Comparison of ENCODE assay signal across 10 cellular contexts in genomic region chr19:35908010-35908441, GRCh38. TPM values are rescaled to one million over a fixed set of nuclear protein-coding genes. Genes with fewer than 3 reads are reported as not detected.
DNase-seq lines count a peak whose midpoint lies in the region; ATAC-seq, FAIRE-seq and TF ChIP-seq lines count a peak whose summit lies in the region.
"Had no signal": no experiment of that assay in that cellular context is flagged by ENCODE, and none has a peak within 500 bp of the region (broad histone marks: within the 10 kb centered on the region; RNA-seq: fewer than 3 reads in every experiment).

Gene TYROBP (minus strand): TSS chr19:35908295. CDS start chr19:35908228, 67 bp downstream.

- no peak within 1 kb of the TSS for H3K4me3 Mint-ChIP-seq in activated CD4-positive, alpha-beta memory T cell treated with anti-CD3 and anti-CD28 coated beads for 36 hours
- no peak within 1 kb of the TSS for H3K4me3 Mint-ChIP-seq in activated CD4-positive, alpha-beta memory T cell treated with anti-CD3 and anti-CD28 coated beads, Interleukin-2, amount 10 ng/mL, durations not matched to agents 7 days and 5 days

- no peak for FAIRE-seq in K562 (lab: Jason Lieb, UNC)
- FAIRE-seq: GM18507 had no signal

- H3K36me3 Mint-ChIP-seq in activated CD4-positive, alpha-beta memory T cell treated with anti-CD3 and anti-CD28 coated beads for 36 hours, result peaks cover 5% of the 10 kb centered on the region
- H3K36me3 Mint-ChIP-seq in activated CD4-positive, alpha-beta memory T cell treated with anti-CD3 and anti-CD28 coated beads, Interleukin-2, amount 10 ng/mL, durations not matched to agents 7 days and 5 days (ENCODE audit: low read depth), result peaks cover 12% of the 10 kb centered on the region

- TF ChIP-seq RAD21 in K562 (CRISPR knock-in tag; conservative IDR thresholded peaks at IDR 0.05 in 1 of 2, IDR thresholded peaks at IDR 0.05 in 1 of 2), result no peak

- no peaks in the 10 kb centered on the region for H4K20me1 ChIP-seq in K562 (replicated peaks; ENCODE audit: control insufficient read depth, insufficient read depth, low read length)

- peak within 1 kb of the TSS; percentile 28 for H3K27ac Mint-ChIP-seq in activated CD4-positive, alpha-beta memory T cell treated with anti-CD3 and anti-CD28 coated beads for 36 hours
- no peak within 1 kb of the TSS for H3K27ac Mint-ChIP-seq in activated CD4-positive, alpha-beta memory T cell treated with anti-CD3 and anti-CD28 coated beads, Interleukin-2, amount 10 ng/mL, durations not matched to agents 7 days and 5 days

- ATAC-seq in K562 (no peak), GM19455 (IDR thresholded peaks at IDR 0.05; ENCODE audit: unreplicated experiment) (no peak), HG03442 (IDR thresholded peaks at IDR 0.05; ENCODE audit: unreplicated experiment) (no peak)

- H2BK120ac ChIP-seq in mesendoderm (ENCODE audit: low read depth, low read length), result no peak within 1 kb of the TSS

- no peak for DNase-seq in activated CD4-positive, alpha-beta memory T cell treated with anti-CD3 and anti-CD28 coated beads for 36 hours
- no peak for DNase-seq in activated CD4-positive, alpha-beta memory T cell treated with anti-CD3 and anti-CD28 coated beads, Interleukin-2, amount 10 ng/mL, durations not matched to agents 7 days and 5 days
- no peak for DNase-seq in K562 (ENCODE audit: extremely low read depth in 1 of 4, low spot score in 3 of 4)
- no peak for DNase-seq in mesendoderm
- no peak for DNase-seq in thyroid gland
- no peak for DNase-seq in occipital lobe (lab: John Stamatoyannopoulos, UW)
- DNase-seq: activated CD4-positive, alpha-beta T cell treated with anti-CD3 and anti-CD28 coated beads, Interleukin-2, amount 50 U/mL, for 1 hour had no signal

- H3K9me3 Mint-ChIP-seq in activated CD4-positive, alpha-beta memory T cell treated with anti-CD3 and anti-CD28 coated beads for 36 hours, result no peaks in the 10 kb centered on the region
- H3K9me3 Mint-ChIP-seq in activated CD4-positive, alpha-beta memory T cell treated with anti-CD3 and anti-CD28 coated beads, Interleukin-2, amount 10 ng/mL, durations not matched to agents 7 days and 5 days, result no peaks in the 10 kb centered on the region

- H3K9me3 ChIP-seq in K562 (replicated peaks; ENCODE audit: control insufficient read depth, insufficient read depth, low read depth, low read length) (no peaks in the 10 kb centered on the region), thyroid gland (no peaks in the 10 kb centered on the region)

- H3K4me1 Mint-ChIP-seq in activated CD4-positive, alpha-beta memory T cell treated with anti-CD3 and anti-CD28 coated beads for 36 hours (ENCODE audit: low read depth), result peaks cover 34% of the 10 kb centered on the region
- peaks cover 32% of the 10 kb centered on the region for H3K4me1 Mint-ChIP-seq in activated CD4-positive, alpha-beta memory T cell treated with anti-CD3 and anti-CD28 coated beads, Interleukin-2, amount 10 ng/mL, durations not matched to agents 7 days and 5 days

- H4K5ac ChIP-seq in mesendoderm (ENCODE audit: low read length), result no peak within 1 kb of the TSS

- no peak within 1 kb of the TSS for H3K23ac ChIP-seq in mesendoderm (ENCODE audit: low read length)

- no TSS peak for BruUV-seq in K562 (replicated peaks; lab: Mats Ljungman, UMichigan)

- no peaks in the 10 kb centered on the region for H3K79me2 ChIP-seq in K562 (ENCODE audit: control insufficient read depth, insufficient read depth, low read length)
- no peaks in the 10 kb centered on the region for H3K79me2 ChIP-seq in mesendoderm (ENCODE audit: control insufficient read depth, insufficient read depth, low read length)

- H3K56ac ChIP-seq in mesendoderm (ENCODE audit: low read length), result peak within 1 kb of the TSS; percentile 39

- H3K18ac ChIP-seq in mesendoderm (ENCODE audit: low read length), result no peak within 1 kb of the TSS

- in situ Hi-C loops in K562 (cut with MboI), result no loop called here

- H3K9me1 ChIP-seq in K562 (ENCODE audit: control insufficient read depth, insufficient read depth, low read length), result no peaks in the 10 kb centered on the region

- H3K27me3 Mint-ChIP-seq in activated CD4-positive, alpha-beta memory T cell treated with anti-CD3 and anti-CD28 coated beads for 36 hours, result no peaks in the 10 kb centered on the region
- H3K27me3 Mint-ChIP-seq in activated CD4-positive, alpha-beta memory T cell treated with anti-CD3 and anti-CD28 coated beads, Interleukin-2, amount 10 ng/mL, durations not matched to agents 7 days and 5 days, result no peaks in the 10 kb centered on the region

- H3K4me1 ChIP-seq in K562 (replicated peaks in 1 of 2; ENCODE audit: control insufficient read depth in 2 of 2, insufficient read depth in 2 of 2, low read length in 2 of 2) (peaks cover 36 to 42% of the 10 kb centered on the region in 2 experiments), mesendoderm (ENCODE audit: control insufficient read depth, low read depth, low read length) (peaks cover 2% of the 10 kb centered on the region), thyroid gland (peaks cover 0 to 30% of the 10 kb centered on the region in 2 donors)

- H4K8ac ChIP-seq in mesendoderm (ENCODE audit: low read depth, low read length), result no peak within 1 kb of the TSS

- CTCF ChIA-PET in activated CD4-positive, alpha-beta memory T cell treated with anti-CD3 and anti-CD28 coated beads for 36 hours (lab: Charles Lee), result interaction anchor here (0.6 kb wide), 1 partner anchor 51 kb away, joined by 3 read pairs; no protein-coding TSS in a partner anchor
- CTCF ChIA-PET in activated CD4-positive, alpha-beta memory T cell treated with anti-CD3 and anti-CD28 coated beads, Interleukin-2, amount 10 ng/mL, durations not matched to agents 7 days and 5 days (lab: Charles Lee), result no interaction called here
- CTCF ChIA-PET in K562 (lab: Yijun Ruan, JAX; ENCODE audit: low intra/inter-chr PET ratio), result no interaction called here

- H3K27ac ChIP-seq in K562 (ENCODE audit: extremely low read depth, low read depth, low read length), result peak within 1 kb of the TSS; percentile 33
- no peak within 1 kb of the TSS for H3K27ac ChIP-seq in mesendoderm (ENCODE audit: low read depth, low read length)
- peak within 1 kb of the TSS in 2 of 3 donors; percentile 56 to 70 for H3K27ac ChIP-seq in thyroid gland

- H2AK5ac ChIP-seq in mesendoderm (ENCODE audit: low read length), result no peak within 1 kb of the TSS

- H3K4me3 ChIP-seq in K562 (no peak within 1 kb of the TSS), mesendoderm (ENCODE audit: low read length) (no peak within 1 kb of the TSS), thyroid gland (replicated peaks in 1 of 3) (no peak within 1 kb of the TSS)

- POLR2A ChIA-PET in activated CD4-positive, alpha-beta memory T cell treated with anti-CD3 and anti-CD28 coated beads for 36 hours (lab: Charles Lee), result no interaction called here
- POLR2A ChIA-PET in activated CD4-positive, alpha-beta memory T cell treated with anti-CD3 and anti-CD28 coated beads, Interleukin-2, amount 10 ng/mL, durations not matched to agents 7 days and 5 days (lab: Charles Lee), result interaction anchor here (1.4 kb wide), 1 partner anchor 22 kb away, joined by 3 read pairs; no protein-coding TSS in a partner anchor
- POLR2A ChIA-PET in K562 (lab: Yijun Ruan, JAX), result interaction anchor here (1.0 kb wide), 1 partner anchor 13 kb away, joined by 3 read pairs; no protein-coding TSS in a partner anchor

- H3K27me3 ChIP-seq in K562 (ENCODE audit: control insufficient read depth in 2 of 2, insufficient read depth in 2 of 2, low read length in 2 of 2) (no peaks in the 10 kb centered on the region), mesendoderm (ENCODE audit: insufficient read depth, low read length, poor library complexity) (no peaks in the 10 kb centered on the region), thyroid gland (no peaks in the 10 kb centered on the region)

- no peaks in the 10 kb centered on the region for H3K79me1 ChIP-seq in mesendoderm (ENCODE audit: low read length)

- 61% methylated on average over 6 of the region's 9 CpGs for WGBS in K562 (ENCODE audit: insufficient coverage, low coverage, missing lambda C conversion rate)
- no CpG with 5 or more reads among the region's 9 CpGs for WGBS in mesendoderm (ENCODE audit: extremely low coverage, insufficient coverage, low lambda C conversion rate)
- WGBS in thyroid gland, 2 donors, result 70 to 87% methylated on average over 9 of the region's 9 CpGs

- H3K4ac ChIP-seq in mesendoderm (ENCODE audit: low read depth, low read length), result no peak within 1 kb of the TSS

- TF ChIP-seq EP300 in K562 (IDR thresholded peaks at IDR 0.05; ENCODE audit: low read length), result no peak

- peak within 1 kb of the TSS; percentile 23 for H2BK5ac ChIP-seq in mesendoderm (ENCODE audit: low read length)

- peak within 1 kb of the TSS; percentile 83 for H2AFZ ChIP-seq in K562 (ENCODE audit: low read depth, low read length)

- intact Hi-C loops in activated CD4-positive, alpha-beta memory T cell treated with anti-CD3 and anti-CD28 coated beads for 36 hours (cut with micrococcal nuclease), result no loop called here
- intact Hi-C loops in K562 (cut with micrococcal nuclease) (no loop called here), thyroid gland (cut with DNase I) (no loop called here)

- H3K36me3 ChIP-seq in K562 (ENCODE audit: control insufficient read depth, insufficient read depth, low read length), result no peaks in the 10 kb centered on the region
- H3K36me3 ChIP-seq in mesendoderm (ENCODE audit: control insufficient read depth, insufficient read depth, low read length), result no peaks in the 10 kb centered on the region
- H3K36me3 ChIP-seq in thyroid gland, result no peaks in the 10 kb centered on the region

- no peak for TF ChIP-seq CTCF in K562 (IDR thresholded peaks at IDR 0.05 in 2 of 3, conservative IDR thresholded peaks at IDR 0.05 in 1 of 3; ENCODE audit: insufficient read depth in 2 of 3, low read depth in 1 of 3, low read length in 3 of 3)
- TF ChIP-seq CTCF in thyroid gland (IDR thresholded peaks at IDR 0.05), result no peak

- no peak within 1 kb of the TSS for H2BK15ac ChIP-seq in mesendoderm (replicated peaks; ENCODE audit: low read depth)

- H3K4me2 ChIP-seq in K562 (ENCODE audit: insufficient read depth, low read length), result peak within 1 kb of the TSS; percentile 45
- no peak within 1 kb of the TSS for H3K4me2 ChIP-seq in mesendoderm (ENCODE audit: low read length)

- H3K9ac ChIP-seq in K562 (ENCODE audit: insufficient read depth in 1 of 2, low read depth in 2 of 2, low read length in 2 of 2) (peak within 1 kb of the TSS; percentile 10 to 85; a peak in 3 of 4 replicates), mesendoderm (ENCODE audit: low read length) (no peak within 1 kb of the TSS)

- TF ChIP-seq POLR2A in K562 (conservative IDR thresholded peaks at IDR 0.05), result no peak
- no peak for TF ChIP-seq POLR2A in thyroid gland (IDR thresholded peaks at IDR 0.05)

RNA-seq across cellular contexts. Expression of gene TYROBP, which starts in this region (rescaled TPM):
- not detected for total RNA-seq in activated CD4-positive, alpha-beta memory T cell treated with anti-CD3 and anti-CD28 coated beads for 36 hours
- 1 to 10 TPM in 1 of 2 experiments, under 1 TPM in 1; 0.58 to 1.1 TPM for total RNA-seq in activated CD4-positive, alpha-beta memory T cell treated with anti-CD3 and anti-CD28 coated beads, Interleukin-2, amount 10 ng/mL, durations not matched to agents 7 days and 5 days
- not detected in 2 replicates for total RNA-seq in K562 (2011; cell fraction: chromatin; rRNA removed; ENCODE audit: low replicate concordance)
- total RNA-seq in K562 (2011; cell fraction: nucleolus; rRNA removed), result 0.83 TPM in 1 of 2 replicates, not detected in the other
- 1.2 TPM in 1 of 2 replicates, not detected in the other for total RNA-seq in K562 (2011; cell fraction: nucleoplasm; rRNA removed)
- total RNA-seq in K562 (2014; rRNA removed) (0.86 and 2.0 TPM in 2 replicates), K562 (2014; rRNA removed; fragmentation: Illumina TruSeq; extraction: Trizol) (1.1 and 1.2 TPM in 2 replicates), K562 (2015; rRNA removed; fragmentation: Illumina TruSeq; extraction: Trizol) (8.2 and 9.8 TPM in 2 replicates), K562 (2021) (2.7 and 2.9 TPM in 2 replicates), thyroid gland (10 to 100 TPM; 10.1 to 80.4 (median 27.5) TPM), occipital lobe (3.1 TPM)
- polyA plus RNA-seq in K562 (2011; rRNA removed) (2.9 and 11.1 TPM in 2 replicates), K562 (2014; fragmentation: Illumina TruSeq; extraction: Trizol) (2.2 and 2.4 TPM in 2 replicates), K562 (2014; fragmentation: Nextera tagmentation; extraction: Ambion mirVana) (1 to 10 TPM in 1 of 2 experiments, under 1 TPM in 1; 0.72 to 1.6 TPM), K562 (2014; rRNA removed) (3.4 and 8.1 TPM in 2 replicates)
- polyA plus RNA-seq in K562 (2011; cell fraction: cytosol; rRNA removed), result 9.4 and 12.1 TPM in 2 replicates
- 1.6 and 7.6 TPM in 2 replicates for polyA plus RNA-seq in K562 (2011; cell fraction: nucleus; rRNA removed)
- 14.6 and 22.6 TPM in 2 replicates for polyA plus RNA-seq in K562 (2012)
- polyA minus RNA-seq in K562 (2011; rRNA and poly(A)+ RNA removed), result 0.87 and 2.1 TPM in 2 replicates
- 6.5 TPM in 1 of 2 replicates, not detected in the other for polyA minus RNA-seq in K562 (2011; cell fraction: cytosol; rRNA and poly(A)+ RNA removed)
- 1.6 TPM in 1 of 2 replicates, not detected in the other for polyA minus RNA-seq in K562 (2011; cell fraction: nucleus; rRNA and poly(A)+ RNA removed)
- 0.34 TPM for polyA plus RNA-seq in mesendoderm (2013, experiment 1 of 2)
- polyA plus RNA-seq in mesendoderm (2013, experiment 2 of 2), result 0.29 TPM
